In the genomic region with DNA sequence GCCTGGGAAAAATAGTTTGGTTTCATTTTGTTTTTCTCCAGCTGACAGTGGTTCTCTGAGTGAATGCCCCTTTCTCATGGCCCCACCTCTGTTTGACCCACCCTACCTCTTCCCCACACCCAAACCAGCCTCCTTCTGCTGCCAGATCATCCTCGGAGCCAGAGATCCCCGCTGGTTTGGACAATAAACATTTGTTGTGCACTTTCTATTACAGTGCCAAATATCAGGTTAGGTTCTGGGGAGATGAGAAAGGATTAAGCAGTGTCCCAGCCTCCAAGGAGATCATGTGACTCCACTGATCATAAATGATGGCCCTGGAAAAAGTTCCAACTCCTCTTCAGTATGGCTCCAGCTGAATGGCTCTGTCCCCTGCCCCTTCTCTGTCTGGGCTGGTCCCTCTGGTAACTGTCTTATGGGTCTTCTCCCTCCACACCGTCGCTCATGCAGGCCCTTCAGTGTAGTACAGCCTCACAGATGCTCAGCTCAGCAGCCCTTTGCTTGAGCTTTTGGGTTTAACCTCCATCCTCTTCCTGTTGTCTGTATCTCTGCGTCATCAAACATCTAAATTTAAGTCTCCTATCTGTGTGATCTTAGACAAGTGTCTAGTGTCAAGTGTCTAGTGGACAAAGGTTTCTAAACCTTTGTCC, we compare ENCODE assay signal across 10 cellular contexts. TPM values are rescaled to one million over a fixed set of nuclear protein-coding genes. Genes with fewer than 3 reads are reported as not detected.
A peak's percentile ranks its signal among the peaks of the same experiment; 100 is the strongest.
DNase-seq lines count a peak whose midpoint lies in the region; ATAC-seq and TF ChIP-seq lines count a peak whose summit lies in the region.
"Had no signal": no experiment of that assay in that cellular context is flagged by ENCODE, and none has a peak within 500 bp of the region (broad histone marks: within the 10 kb centered on the region; RNA-seq: fewer than 3 reads in every experiment).

No MANE protein-coding gene starts in this region.

- CTCF ChIA-PET in MCF 10A (lab: Yijun Ruan, JAX): interaction anchor here (1.1 to 1.6 kb wide), 2 partner anchors 10 to 12 kb away, joined by 3 to 4 read pairs; no protein-coding TSS in a partner anchor

- POLR2A ChIA-PET in MCF 10A (lab: Yijun Ruan, JAX): no interaction called here

- no peak for DNase-seq in breast epithelium (ENCODE audit: low spot score in 2 of 2)
- DNase-seq in MCF 10A (ENCODE audit: unreplicated experiment): no peak
- DNase-seq in activated effector memory CD4-positive, alpha-beta T cell treated with Interleukin-2 at 50 U/mL for 16 hours: peak; percentile 52
- no peak for DNase-seq in right lobe of liver
- no peak for DNase-seq in upper lobe of right lung
- DNase-seq in tibial artery: no peak
- DNase-seq: cortex of kidney had no signal

- no peak overlapping the region for H3K27ac Mint-ChIP-seq in MCF 10A (ENCODE audit: low read depth, unreplicated experiment)

- H3K27me3 ChIP-seq in breast epithelium (no peaks in the 10 kb centered on the region), right lobe of liver (no peaks in the 10 kb centered on the region), upper lobe of right lung (no peaks in the 10 kb centered on the region), tibial artery (no peaks in the 10 kb centered on the region)

- no peak for TF ChIP-seq CTCF in breast epithelium (IDR thresholded peaks at IDR 0.05)
- TF ChIP-seq CTCF in MCF 10A (IDR thresholded peaks at IDR 0.05; ENCODE audit: unreplicated experiment): no peak
- TF ChIP-seq CTCF in right lobe of liver (IDR thresholded peaks at IDR 0.05): no peak
- no peak for TF ChIP-seq CTCF in upper lobe of right lung (IDR thresholded peaks at IDR 0.05)
- no peak for TF ChIP-seq CTCF in tibial artery (IDR thresholded peaks at IDR 0.05)

- BruUV-seq in MCF 10A (replicated peaks; lab: Mats Ljungman, UMichigan): no TSS peak

- H3K9me3 ChIP-seq in breast epithelium (no peaks in the 10 kb centered on the region), right lobe of liver (no peaks in the 10 kb centered on the region), upper lobe of right lung (no peaks in the 10 kb centered on the region), tibial artery (no peaks in the 10 kb centered on the region)

- H3K4me1 Mint-ChIP-seq in MCF 10A (ENCODE audit: insufficient read depth, unreplicated experiment): peaks cover 5% of the 10 kb centered on the region

- H3K27ac ChIP-seq in breast epithelium (peak overlapping the region; percentile 73 to 76), right lobe of liver (peak overlapping the region; percentile 37 to 86 (median 55)), upper lobe of right lung (peak overlapping the region; percentile 83), tibial artery (peak overlapping the region in 1 of 2 donors; percentile 31)
- H3K27ac ChIP-seq: C4-2B had no signal

- peak in 2 of 4 donors; percentile 3 to 5 for ATAC-seq in right lobe of liver
- no peak for ATAC-seq in upper lobe of right lung
- no peak for ATAC-seq in GM21526 (IDR thresholded peaks at IDR 0.05; ENCODE audit: low FRiP score, unreplicated experiment)
- ATAC-seq in HG03196 (IDR thresholded peaks at IDR 0.05; ENCODE audit: unreplicated experiment): no peak

- H3K36me3 Mint-ChIP-seq in MCF 10A (ENCODE audit: insufficient read depth, unreplicated experiment): no peaks in the 10 kb centered on the region

- H3K4me3 Mint-ChIP-seq in MCF 10A (ENCODE audit: unreplicated experiment): no peak overlapping the region

- H3K36me3 ChIP-seq in breast epithelium (no peaks in the 10 kb centered on the region), right lobe of liver (no peaks in the 10 kb centered on the region), upper lobe of right lung (no peaks in the 10 kb centered on the region), tibial artery (no peaks in the 10 kb centered on the region)

- H3K4me1 ChIP-seq in breast epithelium (no peaks in the 10 kb centered on the region), right lobe of liver (peaks cover 0 to 24% (median 0%) of the 10 kb centered on the region in 4 donors), upper lobe of right lung (peaks cover 43% of the 10 kb centered on the region), tibial artery (peaks cover 0 to 17% (median 1%) of the 10 kb centered on the region in 4 donors)

- WGBS in right lobe of liver (ENCODE audit: insufficient coverage, low coverage, low lambda C conversion rate, missing lambda C conversion rate): 62% methylated on average over 5 of the region's 5 CpGs

- peak overlapping the region in 2 of 3 donors; percentile 21 to 44 for H3K4me3 ChIP-seq in breast epithelium
- H3K4me3 ChIP-seq in right lobe of liver: no peak overlapping the region
- no peak overlapping the region for H3K4me3 ChIP-seq in upper lobe of right lung
- H3K4me3 ChIP-seq in tibial artery: no peak overlapping the region

- no peaks in the 10 kb centered on the region for H3K27me3 Mint-ChIP-seq in MCF 10A (ENCODE audit: insufficient read depth, unreplicated experiment)

- TF ChIP-seq POLR2A in breast epithelium (IDR thresholded peaks at IDR 0.05) (no peak), right lobe of liver (IDR thresholded peaks at IDR 0.05) (no peak)

- intact Hi-C loops in breast epithelium (cut with DNase I; ENCODE audit: low total_unique reads): no loop called here
- intact Hi-C loops in MCF 10A (cut with micrococcal nuclease): no loop called here
- intact Hi-C loops in right lobe of liver (cut with DNase I): no loop called here
- intact Hi-C loops in upper lobe of right lung (cut with DNase I): no loop called here
- intact Hi-C loops in tibial artery (cut with DNase I; ENCODE audit: low total_unique reads): no loop called here

- H3K9me3 Mint-ChIP-seq in MCF 10A (ENCODE audit: unreplicated experiment): peaks cover 7% of the 10 kb centered on the region

RNA-seq across cellular contexts. Expression of a gene that starts 17.1 kb away (rescaled TPM):
- 10 to 100 TPM; 35.1 to 53.6 (median 51.8) TPM for total RNA-seq in breast epithelium
- 20.8 and 28.0 TPM in 2 replicates for total RNA-seq in MCF 10A (2022)
- total RNA-seq in right lobe of liver: 10 to 100 TPM in 5 of 6 experiments, 1 to 10 TPM in 1; 7.2 to 44.6 (median 25.2) TPM
- 101 TPM for total RNA-seq in upper lobe of right lung

RNA-seq across cellular contexts. Expression of a gene that starts 44.3 kb away (rescaled TPM):
- 10 to 100 TPM in 2 of 3 donors, 1 to 10 TPM in 1; 8.0 to 12.8 (median 10.8) TPM for total RNA-seq in breast epithelium
- total RNA-seq in MCF 10A (2022): not detected in 2 replicates
- 10 to 100 TPM in 1 of 6 experiments, 1 to 10 TPM in 5; 1.8 to 19.0 (median 4.6) TPM for total RNA-seq in right lobe of liver
- 12.4 TPM for total RNA-seq in upper lobe of right lung

Comparison
In these comparisons a context has a peak if more than half of its experiments do, and no peak if none do; other contexts are left out.
1. H3K4me3 ChIP-seq: peak in breast epithelium (2 of 3); none in right lobe of liver (0 of 3), upper lobe of right lung (single experiment) and tibial artery (0 of 2).